ENCODE assay signal across 25 cellular contexts in genomic region chr11:63849691-63850090, GRCh38. TPM values are rescaled to one million over a fixed set of nuclear protein-coding genes. Genes with fewer than 3 reads are reported as not detected.
A peak's percentile ranks its signal among the peaks of the same experiment; 100 is the strongest.
DNase-seq lines count a peak whose midpoint lies in the region; TF ChIP-seq lines count a peak whose summit lies in the region.
"Had no signal": no experiment of that assay in that cellular context is flagged by ENCODE, and none has a peak within 500 bp of the region (broad histone marks: within the 10 kb centered on the region; RNA-seq: fewer than 3 reads in every experiment).

No MANE protein-coding gene starts in this region.

- no peak overlapping the region for H3K9ac ChIP-seq in mammary epithelial cell (ENCODE audit: insufficient read depth, low read length)
- H3K9ac ChIP-seq in neuronal stem cell (ENCODE audit: low read depth, low read length, poor library complexity), result no peak overlapping the region

- H3K9me3 Mint-ChIP-seq in MCF 10A (ENCODE audit: unreplicated experiment) (no peaks in the 10 kb centered on the region), immature natural killer cell (no peaks in the 10 kb centered on the region)
- H3K9me3 Mint-ChIP-seq: activated naive CD4-positive, alpha-beta T cell treated with anti-CD3 and anti-CD28 coated beads for 36 hours; stimulated activated memory B cell treated with anti-CD40 and anti-IgM and Interleukin-4, amounts not matched to agents 10 μg/mL and 1 μg/mL and 100 μg/mL, for 72 hours had no signal

- H2BK120ac ChIP-seq in neuronal stem cell (ENCODE audit: low read depth, low read length), result no peak overlapping the region

- peak overlapping the region; percentile 27 for H3K27ac Mint-ChIP-seq in MCF 10A (ENCODE audit: low read depth, unreplicated experiment)
- peak overlapping the region; percentile 13 to 93 (median 76) for H3K27ac Mint-ChIP-seq in immature natural killer cell
- H3K27ac Mint-ChIP-seq: activated naive CD4-positive, alpha-beta T cell treated with anti-CD3 and anti-CD28 coated beads for 36 hours; stimulated activated memory B cell treated with anti-CD40 and anti-IgM and Interleukin-4, amounts not matched to agents 10 μg/mL and 1 μg/mL and 100 μg/mL, for 72 hours had no signal

- POLR2A ChIA-PET in MCF 10A (lab: Yijun Ruan, JAX), result interaction anchor here (1.0 to 1.8 kb wide), 2 partner anchors 10 to 30 kb away, joined by 3 to 5 read pairs; no protein-coding TSS in a partner anchor

- no peak for DNase-seq in MCF 10A (ENCODE audit: unreplicated experiment)
- no peak for DNase-seq in mammary epithelial cell
- no peak for DNase-seq in immature natural killer cell
- DNase-seq in NCI-H2081 (lab: John Stamatoyannopoulos, UW), result no peak
- no peak for DNase-seq in BE2C
- no peak for DNase-seq in neuronal stem cell (ENCODE audit: low spot score)
- DNase-seq: activated CD4-positive, alpha-beta T cell treated with anti-CD3 and anti-CD28 coated beads, Interleukin-2, amount 50 U/mL, for 1 hour; activated naive CD4-positive, alpha-beta T cell treated with anti-CD3 and anti-CD28 coated beads for 36 hours; DMS79 treated with DMSO at 0.1 percent for 48 hours; esophagus squamous epithelium; gastrocnemius medialis; hypothalamus; Karpas-422; NCI-H1048; NCI-H187; NCI-H82; stimulated activated CD4-positive, alpha-beta T cell treated with anti-CD3 and anti-CD28 coated beads, Interleukin-2, amount 100 ng/mL, for 24 hours; SW 1271 had no signal

- no peak overlapping the region for H2BK15ac ChIP-seq in neuronal stem cell (ENCODE audit: low read length)

- H3K27ac ChIP-seq in mammary epithelial cell (ENCODE audit: insufficient read depth, low read depth, low read length) (no peak overlapping the region), VCaP (peak overlapping the region; percentile 96), temporal lobe (ENCODE audit: low read depth, low read length) (peak overlapping the region; percentile 21), neuronal stem cell (replicated peaks; ENCODE audit: low read length) (no peak overlapping the region)
- H3K27ac ChIP-seq: gastrocnemius medialis, neutrophil had no signal

- CTCF ChIA-PET in MCF 10A (lab: Yijun Ruan, JAX), result interaction anchor here (0.8 to 6.3 kb wide), 5 partner anchors 12 to 303 kb away, joined by 3 to 40 read pairs (median 3); partner anchors contain the start of gene MARK2
- CTCF ChIA-PET in mammary epithelial cell (lab: Charles Lee; ENCODE audit: low non-redundant PET), result no interaction called here

- TF ChIP-seq CTCF in MCF 10A (IDR thresholded peaks at IDR 0.05; ENCODE audit: unreplicated experiment), result no peak
- TF ChIP-seq CTCF in mammary epithelial cell (conservative IDR thresholded peaks at IDR 0.05 in 1 of 2, IDR thresholded peaks at IDR 0.05 in 1 of 2; ENCODE audit: extremely low read depth in 1 of 2, insufficient read depth in 1 of 2, low read depth in 1 of 2, low read length in 2 of 2), result no peak
- TF ChIP-seq CTCF in VCaP (conservative IDR thresholded peaks at IDR 0.05), result no peak
- TF ChIP-seq CTCF in BE2C (IDR thresholded peaks at IDR 0.05; ENCODE audit: low read depth, low read length), result no peak

- no peaks in the 10 kb centered on the region for H4K20me1 ChIP-seq in mammary epithelial cell (ENCODE audit: insufficient read depth, low read length)

- H3K9me3 ChIP-seq in mammary epithelial cell (replicated peaks; ENCODE audit: insufficient read depth, low read length) (no peaks in the 10 kb centered on the region), BE2C (no peaks in the 10 kb centered on the region), neuronal stem cell (replicated peaks in 1 of 2; ENCODE audit: control insufficient read depth in 2 of 2, insufficient read depth in 1 of 2, low read depth in 1 of 2, low read length in 2 of 2) (no peaks in the 10 kb centered on the region)
- H3K9me3 ChIP-seq: esophagus squamous epithelium, gastrocnemius medialis, mucosa of descending colon, neutrophil had no signal

- H2AFZ ChIP-seq in mammary epithelial cell (ENCODE audit: low read depth, low read length) (no peak overlapping the region), neuronal stem cell (ENCODE audit: low read length) (no peak overlapping the region)

- H3K27me3 ChIP-seq in mammary epithelial cell (ENCODE audit: insufficient read depth, low read length) (no peaks in the 10 kb centered on the region), BE2C (no peaks in the 10 kb centered on the region), neuronal stem cell (ENCODE audit: control insufficient read depth in 3 of 3, insufficient read depth in 3 of 3, low read depth in 1 of 3, low read length in 3 of 3) (no peaks in the 10 kb centered on the region)
- H3K27me3 ChIP-seq: esophagus squamous epithelium, gastrocnemius medialis, neutrophil had no signal

- intact Hi-C loops in MCF 10A (cut with micrococcal nuclease) (no loop called here), mammary epithelial cell (cut with micrococcal nuclease) (no loop called here)

- BruUV-seq in MCF 10A (replicated peaks; lab: Mats Ljungman, UMichigan) (no TSS peak), mammary epithelial cell (replicated peaks; lab: Mats Ljungman, UMichigan) (no TSS peak)

- H3K4me2 ChIP-seq in mammary epithelial cell (ENCODE audit: insufficient read depth, low read depth, low read length) (no peak overlapping the region), neuronal stem cell (ENCODE audit: insufficient read depth, low read length, poor library complexity, severe bottlenecking) (no peak overlapping the region)

- H4K91ac ChIP-seq in neuronal stem cell (ENCODE audit: low read depth, low read length, poor library complexity), result no peak overlapping the region

- no peak overlapping the region for H3K4me3 ChIP-seq in mammary epithelial cell (replicated peaks in 1 of 3; ENCODE audit: insufficient read depth in 1 of 3, low read depth in 2 of 3, low read length in 3 of 3)
- no peak overlapping the region for H3K4me3 ChIP-seq in BE2C (ENCODE audit: low read depth, low read length)
- H3K4me3 ChIP-seq in neuronal stem cell (ENCODE audit: low read length in 2 of 2), result no peak overlapping the region
- H3K4me3 ChIP-seq: esophagus squamous epithelium, gastrocnemius medialis, GM12878, mucosa of descending colon, skin epidermis had no signal

- no peak overlapping the region for H3K4ac ChIP-seq in neuronal stem cell (ENCODE audit: low read length)

- H3K36me3 ChIP-seq in mammary epithelial cell (ENCODE audit: insufficient read depth, low read length) (no peaks in the 10 kb centered on the region), BE2C (no peaks in the 10 kb centered on the region), neuronal stem cell (replicated peaks in 1 of 2; ENCODE audit: control insufficient read depth in 2 of 2, insufficient read depth in 2 of 2, low read length in 2 of 2) (peaks cover 2 to 31% of the 10 kb centered on the region in 2 donors)
- H3K36me3 ChIP-seq: gastrocnemius medialis had no signal

- H4K8ac ChIP-seq in neuronal stem cell (ENCODE audit: low read depth, low read length), result no peak overlapping the region

- H2BK12ac ChIP-seq in neuronal stem cell (ENCODE audit: low read length), result no peak overlapping the region

- dilution Hi-C loops in mammary epithelial cell (cut with HindIII; ENCODE audit: low sequenced_read_pairs), result no loop called here

- H3K4me3 Mint-ChIP-seq in MCF 10A (ENCODE audit: unreplicated experiment) (no peak overlapping the region), immature natural killer cell (peak overlapping the region in 1 of 5 donors; percentile 41)
- H3K4me3 Mint-ChIP-seq: activated naive CD4-positive, alpha-beta T cell treated with anti-CD3 and anti-CD28 coated beads for 36 hours; stimulated activated memory B cell treated with anti-CD40 and anti-IgM and Interleukin-4, amounts not matched to agents 10 μg/mL and 1 μg/mL and 100 μg/mL, for 72 hours had no signal

- H3K4me1 ChIP-seq in mammary epithelial cell (ENCODE audit: insufficient read depth, low read length), result peaks cover 22% of the 10 kb centered on the region
- no peaks in the 10 kb centered on the region for H3K4me1 ChIP-seq in BE2C
- peaks cover 0 to 14% of the 10 kb centered on the region in 2 donors for H3K4me1 ChIP-seq in neuronal stem cell (ENCODE audit: control insufficient read depth in 2 of 2, insufficient read depth in 1 of 2, low read depth in 1 of 2, low read length in 2 of 2)

- peaks cover 93% of the 10 kb centered on the region for H3K79me2 ChIP-seq in mammary epithelial cell (ENCODE audit: insufficient read depth, low read length)

- no peak overlapping the region for H3K14ac ChIP-seq in neuronal stem cell (ENCODE audit: low read length)

- H3K79me1 ChIP-seq in neuronal stem cell (ENCODE audit: low read depth, low read length), result peaks cover 2% of the 10 kb centered on the region

- in situ Hi-C loops in mammary epithelial cell (cut with MboI; ENCODE audit: low sequenced_read_pairs in 2 of 2), result loop anchor here in 1 of 2 donors (25.0 kb wide), 1 partner anchor 87 kb away; the partner anchor contains the start of gene ZFTA

- H3K36me3 Mint-ChIP-seq in MCF 10A (ENCODE audit: insufficient read depth, unreplicated experiment) (peaks cover 41% of the 10 kb centered on the region), immature natural killer cell (peaks cover 0 to 5% (median 3%) of the 10 kb centered on the region in 3 donors)

- H3K23ac ChIP-seq in neuronal stem cell (ENCODE audit: low read depth, low read length, poor library complexity), result no peak overlapping the region

- WGBS in mammary epithelial cell (ENCODE audit: low coverage, missing lambda C conversion rate), result 72% methylated on average over 2 of the region's 2 CpGs
- WGBS in neuronal stem cell (ENCODE audit: extremely low coverage in 2 of 2, insufficient read length in 2 of 2, insufficient replicate concordance in 1 of 2), 2 donors, result no CpG with 5 or more reads among the region's 2 CpGs

- H3K4me1 Mint-ChIP-seq in MCF 10A (ENCODE audit: insufficient read depth, unreplicated experiment), result peaks cover 21% of the 10 kb centered on the region
- peaks cover 74 to 84% of the 10 kb centered on the region in 2 donors for H3K4me1 Mint-ChIP-seq in immature natural killer cell

- H3K27me3 Mint-ChIP-seq in MCF 10A (ENCODE audit: insufficient read depth, unreplicated experiment) (no peaks in the 10 kb centered on the region), immature natural killer cell (ENCODE audit: low read depth in 3 of 3) (peaks cover 0 to 2% (median 2%) of the 10 kb centered on the region in 3 donors)
- H3K27me3 Mint-ChIP-seq: stimulated activated memory B cell treated with anti-CD40 and anti-IgM and Interleukin-4, amounts not matched to agents 10 μg/mL and 1 μg/mL and 100 μg/mL, for 72 hours had no signal

- H2BK5ac ChIP-seq in neuronal stem cell (ENCODE audit: low read length), result no peak overlapping the region

- no peak overlapping the region for H2AK5ac ChIP-seq in neuronal stem cell (ENCODE audit: low read depth, low read length)

- H3K18ac ChIP-seq in neuronal stem cell (ENCODE audit: low read length), result no peak overlapping the region

RNA-seq across cellular contexts. Expression of gene MARK2, which starts 10.8 kb away (rescaled TPM):
- total RNA-seq in MCF 10A (2022), result 36.9 and 39.8 TPM in 2 replicates
- 10 to 100 TPM; 26.7 to 64.4 TPM for total RNA-seq in mammary epithelial cell
- 38.9 TPM for polyA plus RNA-seq in mammary epithelial cell
- polyA minus RNA-seq in mammary epithelial cell, result 79.0 TPM
- 10 to 100 TPM; 28.6 to 73.8 (median 31.6) TPM for polyA plus RNA-seq in immature natural killer cell
- 16.0 TPM for total RNA-seq in temporal lobe
- 25.2 TPM for polyA plus RNA-seq in BE2C (2012; ENCODE audit: insufficient read depth, insufficient read length, low read depth)
- 29.7 TPM for polyA plus RNA-seq in neuronal stem cell (2013, experiment 1 of 2)
- polyA plus RNA-seq in neuronal stem cell (2013, experiment 2 of 2), result 29.6 TPM

RNA-seq across cellular contexts. Expression of gene SPINDOC, which starts 36.4 kb away (rescaled TPM):
- total RNA-seq in MCF 10A (2022), result 17.1 and 21.4 TPM in 2 replicates
- 10 to 100 TPM; 19.2 to 24.4 TPM for total RNA-seq in mammary epithelial cell
- polyA plus RNA-seq in mammary epithelial cell, result 14.3 TPM
- polyA minus RNA-seq in mammary epithelial cell, result 3.7 TPM
- polyA plus RNA-seq in immature natural killer cell, result 1 to 10 TPM in 2 of 3 donors, under 1 TPM in 1; 0.36 to 2.3 (median 1.2) TPM
- 8.1 TPM for total RNA-seq in temporal lobe
- 53.6 TPM for polyA plus RNA-seq in BE2C (2012; ENCODE audit: insufficient read depth, insufficient read length, low read depth)
- 75.8 TPM for polyA plus RNA-seq in neuronal stem cell (2013, experiment 1 of 2)
- polyA plus RNA-seq in neuronal stem cell (2013, experiment 2 of 2), result 74.3 TPM

Comparison
In these comparisons a context has a peak if more than half of its experiments do, and no peak if none do; other contexts are left out.
1. H3K27ac ChIP-seq: peak in VCaP (single experiment) and temporal lobe (single experiment); none in mammary epithelial cell (single experiment) and neuronal stem cell (single experiment).